Comparison of ENCODE assay signal across 24 cellular contexts in genomic region chr14:102424923-102425322, GRCh38.
"Had no signal": no experiment of that assay in that cellular context is flagged by ENCODE, and none has a peak within 500 bp of the region (broad histone marks: within the 10 kb centered on the region; RNA-seq: fewer than 3 reads in every experiment).

No MANE protein-coding gene starts in this region.

- H3K4me1 Mint-ChIP-seq: immature natural killer cell; stimulated activated effector memory CD8-positive, alpha-beta T cell treated with anti-CD3 and anti-CD28 coated beads, Interleukin-12 subunit alpha, Interleukin-12 subunit beta, amount 100 ng/mL, for 72 hours had no signal

- ATAC-seq: left colon; mucosa of descending colon; naive thymus-derived CD4-positive, alpha-beta T cell; natural killer cell treated with Interleukin-12 subunit alpha and Interleukin-12 subunit beta and Interleukin-15 and Interleukin-18, amount 100 ng/mL, for 72 hours; right lobe of liver; stimulated activated effector memory CD8-positive, alpha-beta T cell treated with anti-CD3 and anti-CD28 coated beads, Interleukin-12 subunit alpha, Interleukin-12 subunit beta, amount 100 ng/mL, for 72 hours; upper lobe of right lung had no signal

- H3K27ac Mint-ChIP-seq: naive thymus-derived CD4-positive, alpha-beta T cell; natural killer cell treated with Interleukin-12 subunit alpha and Interleukin-12 subunit beta and Interleukin-15 and Interleukin-18, amount 100 ng/mL, for 72 hours; progenitor cell of endocrine pancreas; stimulated activated effector memory CD8-positive, alpha-beta T cell treated with anti-CD3 and anti-CD28 coated beads, Interleukin-12 subunit alpha, Interleukin-12 subunit beta, amount 100 ng/mL, for 72 hours; stimulated activated naive CD8-positive, alpha-beta T cell treated with anti-CD3 and anti-CD28 coated beads, Interleukin-15, Interleukin-2, amounts not matched to agents 100 ng/mL and 50 ng/mL, for 24 hours had no signal

- H3K9me3 Mint-ChIP-seq: immature natural killer cell; naive thymus-derived CD4-positive, alpha-beta T cell; natural killer cell treated with Interleukin-12 subunit alpha and Interleukin-12 subunit beta and Interleukin-15 and Interleukin-18, amount 100 ng/mL, for 72 hours; stimulated activated effector memory CD8-positive, alpha-beta T cell treated with anti-CD3 and anti-CD28 coated beads, Interleukin-12 subunit alpha, Interleukin-12 subunit beta, amount 100 ng/mL, for 72 hours; stimulated activated naive CD8-positive, alpha-beta T cell treated with anti-CD3 and anti-CD28 coated beads, Interleukin-15, Interleukin-2, amounts not matched to agents 100 ng/mL and 50 ng/mL, for 24 hours had no signal

- H3K9me3 ChIP-seq: left ventricle myocardium inferior, mucosa of descending colon, ovary, right atrium auricular region, right lobe of liver, spleen, thyroid gland, upper lobe of right lung had no signal

- H3K36me3 ChIP-seq: ovary, right lobe of liver, thyroid gland had no signal

- H3K36me3 Mint-ChIP-seq: natural killer cell treated with Interleukin-12 subunit alpha and Interleukin-12 subunit beta and Interleukin-15 and Interleukin-18, amount 100 ng/mL, for 72 hours had no signal

- H3K27me3 ChIP-seq: ovary, right atrium auricular region, right lobe of liver, spleen, thyroid gland, upper lobe of right lung had no signal

- H3K27ac ChIP-seq: left ventricle myocardium inferior, ovary, right atrium auricular region, right lobe of liver, skin epidermis, spleen, thyroid gland, upper lobe of right lung had no signal

- DNase-seq: hypothalamus; immature natural killer cell; kidney; left colon; left ventricle myocardium inferior; mesendoderm; midbrain; mucosa of descending colon; naive thymus-derived CD4-positive, alpha-beta T cell; ovary; right lobe of liver; spleen; stimulated activated CD4-positive, alpha-beta T cell treated with anti-CD3 and anti-CD28 coated beads, Interleukin-4, amount 100 ng/mL, for 24 hours; stimulated activated naive CD4-positive, alpha-beta T cell; thyroid gland; trophoblast cell; upper lobe of right lung had no signal

- H3K27me3 Mint-ChIP-seq: naive thymus-derived CD4-positive, alpha-beta T cell; natural killer cell treated with Interleukin-12 subunit alpha and Interleukin-12 subunit beta and Interleukin-15 and Interleukin-18, amount 100 ng/mL, for 72 hours; progenitor cell of endocrine pancreas; stimulated activated naive CD8-positive, alpha-beta T cell treated with anti-CD3 and anti-CD28 coated beads, Interleukin-15, Interleukin-2, amounts not matched to agents 100 ng/mL and 50 ng/mL, for 24 hours had no signal

- H3K4me3 ChIP-seq: left ventricle myocardium inferior, lung, mucosa of descending colon, ovary, right atrium auricular region, right lobe of liver, skin epidermis, spleen, thyroid gland, upper lobe of right lung had no signal

- H3K4me3 Mint-ChIP-seq: immature natural killer cell; naive thymus-derived CD4-positive, alpha-beta T cell; natural killer cell treated with Interleukin-12 subunit alpha and Interleukin-12 subunit beta and Interleukin-15 and Interleukin-18, amount 100 ng/mL, for 72 hours; stimulated activated effector memory CD8-positive, alpha-beta T cell treated with anti-CD3 and anti-CD28 coated beads, Interleukin-12 subunit alpha, Interleukin-12 subunit beta, amount 100 ng/mL, for 72 hours; stimulated activated naive CD8-positive, alpha-beta T cell treated with anti-CD3 and anti-CD28 coated beads, Interleukin-15, Interleukin-2, amounts not matched to agents 100 ng/mL and 50 ng/mL, for 24 hours had no signal

- H3K4me1 ChIP-seq: left ventricle myocardium inferior, right atrium auricular region, right lobe of liver, spleen, thyroid gland, upper lobe of right lung had no signal
